ENCODE assay signal across 26 cellular contexts in genomic region chr10:34895977-34896376, GRCh38.
"Had no signal": no experiment of that assay in that cellular context is flagged by ENCODE, and none has a peak within 500 bp of the region (broad histone marks: within the 10 kb centered on the region; RNA-seq: fewer than 3 reads in every experiment).

No MANE protein-coding gene starts in this region.

- H3K4me3 ChIP-seq: stomach, suprapubic skin, testis, thoracic aorta, thyroid gland, tibial artery, tibial nerve, transverse colon, upper lobe of left lung, upper lobe of right lung, uterus, vagina had no signal

- H3K36me3 ChIP-seq: stomach, suprapubic skin, thoracic aorta, thyroid gland, tibial artery, tibial nerve, transverse colon, upper lobe of left lung, upper lobe of right lung, uterus, vagina had no signal

- H3K4me1 ChIP-seq: stomach, suprapubic skin, testis, tibial artery, tibial nerve, transverse colon, upper lobe of left lung, upper lobe of right lung, uterus had no signal

- H3K27me3 ChIP-seq: stomach, suprapubic skin, testis, thyroid gland, tibial artery, tibial nerve, transverse colon, upper lobe of left lung, upper lobe of right lung, uterus, vagina had no signal

- H3K9me3 ChIP-seq: stomach, suprapubic skin, testis, thoracic aorta, thyroid gland, tibial artery, tibial nerve, transverse colon, upper lobe of left lung, upper lobe of right lung, uterus, vagina had no signal

- ATAC-seq: stimulated activated effector memory CD8-positive, alpha-beta T cell treated with anti-CD3 and anti-CD28 coated beads, Interleukin-12 subunit alpha, Interleukin-12 subunit beta, amount 100 ng/mL, for 72 hours; stimulated activated memory B cell treated with anti-CD40 and anti-IgM and Interleukin-4, amounts not matched to agents 10 μg/mL and 1 μg/mL and 100 μg/mL, for 72 hours; stimulated activated naive B cell treated with anti-CD40 and anti-IgM and Interleukin-4, amounts not matched to agents 10 μg/mL and 1 μg/mL and 100 μg/mL, for 72 hours; stimulated activated naive CD8-positive, alpha-beta T cell treated with anti-CD3 and anti-CD28 coated beads, Interleukin-15, amount 100 ng/mL, for 72 hours; stimulated activated naive CD8-positive, alpha-beta T cell treated with anti-CD3 and anti-CD28 coated beads, Interleukin-15, Interleukin-2, amounts not matched to agents 100 U/mL and 50 U/mL, for 24 hours; upper lobe of right lung had no signal

- H3K27ac ChIP-seq: stomach, suprapubic skin, testis, thoracic aorta, thyroid gland, tibial artery, tibial nerve, transverse colon, upper lobe of left lung, upper lobe of right lung, uterus, vagina had no signal

- DNase-seq: stimulated activated CD4-positive, alpha-beta T cell treated with anti-CD3 and anti-CD28 coated beads, Interleukin-2, amount 100 ng/mL, for 48 hours; stimulated activated CD4-positive, alpha-beta T cell treated with anti-CD3 and anti-CD28 coated beads, Interleukin-4, amount 100 ng/mL, for 1 hour; stimulated activated CD4-positive, alpha-beta T cell treated with anti-CD3 and anti-CD28 coated beads, Interleukin-4, amount 100 ng/mL, for 24 hours; stimulated activated CD4-positive, alpha-beta T cell treated with anti-CD3 and anti-CD28 coated beads, Interleukin-4, amount 100 ng/mL, for 4 hours; stimulated activated CD8-positive, alpha-beta memory T cell treated with anti-CD3 and anti-CD28 coated beads, Interleukin-4, amount 100 ng/mL, for 48 hours; stimulated activated naive B cell treated with anti-CD40 and anti-IgM and Interleukin-4, amounts not matched to agents 10 μg/mL and 1 μg/mL and 100 μg/mL, for 72 hours; stimulated activated naive CD4-positive, alpha-beta T cell; stimulated activated naive CD4-positive, alpha-beta T cell treated with Interleukin-2 at 50 U/mL for 16 hours; stimulated activated naive CD8-positive, alpha-beta T cell treated with anti-CD3 and anti-CD28 coated beads, Interleukin-15, amount 100 ng/mL, for 72 hours; stimulated activated naive CD8-positive, alpha-beta T cell treated with anti-CD3 and anti-CD28 coated beads, Interleukin-15, Interleukin-2, amounts not matched to agents 100 U/mL and 50 U/mL, for 24 hours; stomach; substantia nigra; testis; thyroid gland; tibial artery; transverse colon; trophoblast cell; upper lobe of left lung; upper lobe of right lung; uterus had no signal
